ENCODE assay signal across 14 cellular contexts in genomic region chr6:47521966-47522365, GRCh38. TPM values are rescaled to one million over a fixed set of nuclear protein-coding genes. Genes with fewer than 3 reads are reported as not detected.
DNase-seq lines count a peak whose midpoint lies in the region; ATAC-seq and TF ChIP-seq lines count a peak whose summit lies in the region.
"Had no signal": no experiment of that assay in that cellular context is flagged by ENCODE, and none has a peak within 500 bp of the region (broad histone marks: within the 10 kb centered on the region; RNA-seq: fewer than 3 reads in every experiment).

No MANE protein-coding gene starts in this region.

- H2AFZ ChIP-seq in GM23338, result no peak overlapping the region

- H3K27me3 Mint-ChIP-seq in GM23338 (ENCODE audit: insufficient read depth, low read depth, poor library complexity), result peaks cover 1% of the 10 kb centered on the region
- H3K27me3 Mint-ChIP-seq in chondrocyte (ENCODE audit: low read depth), result no peaks in the 10 kb centered on the region
- H3K27me3 Mint-ChIP-seq in type B pancreatic cell, result no peaks in the 10 kb centered on the region
- no peaks in the 10 kb centered on the region for H3K27me3 Mint-ChIP-seq in effector memory CD8-positive, alpha-beta T cell
- H3K27me3 Mint-ChIP-seq in activated CD4-positive, alpha-beta T cell treated with anti-CD3 and anti-CD28 coated beads for 36 hours, result no peaks in the 10 kb centered on the region

- intact Hi-C loops in mucosa of descending colon (cut with DNase I, micrococcal nuclease), result no loop called here
- intact Hi-C loops in activated CD4-positive, alpha-beta T cell treated with anti-CD3 and anti-CD28 coated beads for 36 hours (cut with DNase I, micrococcal nuclease), result no loop called here

- H3K27ac Mint-ChIP-seq in GM23338 (0 out of 2 replicates have a peak overlapping the region, but pooled peaks have one; percentile 2), chondrocyte (ENCODE audit: unreplicated experiment) (peak overlapping the region; percentile 13), type B pancreatic cell (peak overlapping the region; percentile 11)
- peak overlapping the region in 1 of 2 donors; percentile 0 for H3K27ac Mint-ChIP-seq in effector memory CD8-positive, alpha-beta T cell
- H3K27ac Mint-ChIP-seq in activated CD4-positive, alpha-beta T cell treated with anti-CD3 and anti-CD28 coated beads for 36 hours, result no peak overlapping the region

- H3K36me3 ChIP-seq in GM23338 (ENCODE audit: insufficient read depth), result no peaks in the 10 kb centered on the region
- no peaks in the 10 kb centered on the region for H3K36me3 ChIP-seq in mucosa of descending colon (ENCODE audit: low read depth)
- H3K36me3 ChIP-seq: BE2C had no signal

- H3K4me3 ChIP-seq in GM23338 (no peak overlapping the region), mucosa of descending colon (no peak overlapping the region)
- H3K4me3 ChIP-seq: A549 had no signal

- no peaks in the 10 kb centered on the region for H3K9me2 ChIP-seq in GM23338 (ENCODE audit: insufficient read depth)

- TF ChIP-seq CTCF in GM23338 (conservative IDR thresholded peaks at IDR 0.05; ENCODE audit: low read depth in 2 of 2) (no peak), chondrocyte (IDR thresholded peaks at IDR 0.05) (no peak), mucosa of descending colon (IDR thresholded peaks at IDR 0.05) (no peak), type B pancreatic cell (conservative IDR thresholded peaks at IDR 0.05) (no peak)

- H3K4me3 Mint-ChIP-seq in GM23338 (no peak overlapping the region), chondrocyte (ENCODE audit: unreplicated experiment) (no peak overlapping the region), type B pancreatic cell (peak overlapping the region; percentile 5)
- no peak overlapping the region for H3K4me3 Mint-ChIP-seq in effector memory CD8-positive, alpha-beta T cell
- H3K4me3 Mint-ChIP-seq in activated CD4-positive, alpha-beta T cell treated with anti-CD3 and anti-CD28 coated beads for 36 hours, result no peak overlapping the region

- CTCF ChIA-PET in activated CD4-positive, alpha-beta T cell treated with anti-CD3 and anti-CD28 coated beads for 36 hours (lab: Charles Lee), result no interaction called here

- H3K4me2 ChIP-seq in GM23338, result no peak overlapping the region
- H3K4me2 ChIP-seq: A549 had no signal

- peak overlapping the region; percentile 48; the same call in 1 of the 2 replicates for H3K27ac ChIP-seq in GM23338 (ENCODE audit: low read depth)
- H3K27ac ChIP-seq: A549, C4-2B had no signal

- ATAC-seq in GM23338, result no peak
- ATAC-seq in mucosa of descending colon, result peak; percentile 19
- no peak for ATAC-seq in effector memory CD8-positive, alpha-beta T cell (replicated peaks)
- ATAC-seq in HG03045 (IDR thresholded peaks at IDR 0.05; ENCODE audit: unreplicated experiment), result no peak
- no peak for ATAC-seq in activated CD4-positive, alpha-beta T cell treated with anti-CD3 and anti-CD28 coated beads for 36 hours
- ATAC-seq: A549, HCT116, HepG2 had no signal

- H3K27me3 ChIP-seq in GM23338 (ENCODE audit: insufficient read depth), result no peaks in the 10 kb centered on the region
- H3K27me3 ChIP-seq: BE2C had no signal

- H3F3A ChIP-seq in GM23338 (replicated peaks; ENCODE audit: low read depth), result no peaks in the 10 kb centered on the region

- peaks cover 45% of the 10 kb centered on the region; the same call in 2 of the 3 replicates for H3K4me1 Mint-ChIP-seq in GM23338
- peaks cover 22% of the 10 kb centered on the region for H3K4me1 Mint-ChIP-seq in chondrocyte (ENCODE audit: low read depth)
- H3K4me1 Mint-ChIP-seq in type B pancreatic cell (ENCODE audit: unreplicated experiment), result peaks cover 5% of the 10 kb centered on the region
- H3K4me1 Mint-ChIP-seq in effector memory CD8-positive, alpha-beta T cell (ENCODE audit: low read depth in 2 of 2), result peaks cover 32 to 53% of the 10 kb centered on the region in 2 donors
- H3K4me1 Mint-ChIP-seq in activated CD4-positive, alpha-beta T cell treated with anti-CD3 and anti-CD28 coated beads for 36 hours, result peaks cover 38% of the 10 kb centered on the region

- peaks cover 17% of the 10 kb centered on the region for H3K4me1 ChIP-seq in GM23338 (ENCODE audit: insufficient read depth)
- H3K4me1 ChIP-seq in mucosa of descending colon (ENCODE audit: low read depth), result peaks cover 28% of the 10 kb centered on the region
- H3K4me1 ChIP-seq: BE2C had no signal

- POLR2A ChIA-PET in activated CD4-positive, alpha-beta T cell treated with anti-CD3 and anti-CD28 coated beads for 36 hours (lab: Charles Lee), result no interaction called here

- DNase-seq in GM23338 (ENCODE audit: low spot score) (no peak), chondrocyte (ENCODE audit: low spot score) (no peak), mucosa of descending colon (no peak), type B pancreatic cell (ENCODE audit: extremely low spot score, unreplicated experiment) (no peak)
- DNase-seq in effector memory CD8-positive, alpha-beta T cell, result no peak
- DNase-seq in activated CD4-positive, alpha-beta T cell treated with anti-CD3 and anti-CD28 coated beads for 36 hours, result no peak
- DNase-seq: BE2C; CD8-positive, alpha-beta memory T cell; DMS 273 treated with DMSO at 0.1 percent for 48 hours had no signal

- peaks cover 100% of the 10 kb centered on the region for H3K79me2 ChIP-seq in GM23338 (replicated peaks; ENCODE audit: insufficient read depth)

- peaks cover 10% of the 10 kb centered on the region for H3K36me3 Mint-ChIP-seq in GM23338 (ENCODE audit: low read depth)
- no peaks in the 10 kb centered on the region for H3K36me3 Mint-ChIP-seq in chondrocyte (ENCODE audit: low read depth)
- H3K36me3 Mint-ChIP-seq in type B pancreatic cell, result peaks cover 11% of the 10 kb centered on the region
- H3K36me3 Mint-ChIP-seq in effector memory CD8-positive, alpha-beta T cell (ENCODE audit: insufficient read depth), result peaks cover 3% of the 10 kb centered on the region
- peaks cover 5% of the 10 kb centered on the region for H3K36me3 Mint-ChIP-seq in activated CD4-positive, alpha-beta T cell treated with anti-CD3 and anti-CD28 coated beads for 36 hours (ENCODE audit: low read depth)

- peaks cover 47% of the 10 kb centered on the region for H4K20me1 ChIP-seq in GM23338 (replicated peaks; ENCODE audit: insufficient read depth)

- H3K9me3 ChIP-seq in mucosa of descending colon, result no peaks in the 10 kb centered on the region
- H3K9me3 ChIP-seq: A549, BE2C had no signal

- H3K9me3 Mint-ChIP-seq in GM23338 (no peaks in the 10 kb centered on the region), chondrocyte (ENCODE audit: low read depth) (no peaks in the 10 kb centered on the region), type B pancreatic cell (peaks cover under 1% of the 10 kb centered on the region)
- H3K9me3 Mint-ChIP-seq in effector memory CD8-positive, alpha-beta T cell, result no peaks in the 10 kb centered on the region
- no peaks in the 10 kb centered on the region for H3K9me3 Mint-ChIP-seq in activated CD4-positive, alpha-beta T cell treated with anti-CD3 and anti-CD28 coated beads for 36 hours (ENCODE audit: low read depth)
- H3K9me3 Mint-ChIP-seq: CD8-positive, alpha-beta memory T cell had no signal

TF ChIP-seq in GM23338, 12 proteins besides CTCF, POLR2A, EP300 and RAD21 (continues in another document):
- TF ChIP-seq REST (IDR thresholded peaks at IDR 0.05; ENCODE audit: unreplicated experiment) (no peak), ZNF114 (CRISPR knock-in tag; IDR thresholded peaks at IDR 0.05) (no peak)

RNA-seq across cellular contexts. Expression of gene CD2AP, which starts 44.4 kb away (rescaled TPM):
- total RNA-seq in GM23338 (2014; rRNA removed; shearing (Covaris generic)), result 81.7 and 93.2 TPM in 2 replicates
- polyA plus RNA-seq in GM23338 (2016; fragmentation: Nextera tagmentation; extraction: Ambion mirVana), result 29.9 and 38.0 TPM in 2 replicates
- total RNA-seq in chondrocyte, result 16.1 to 17.8 TPM (median 16.2 TPM) in 3 replicates
- total RNA-seq in mucosa of descending colon, result 100 to 1,000 TPM in 2 of 3 donors, 10 to 100 TPM in 1; 61.7 to 173 (median 104) TPM
- total RNA-seq in type B pancreatic cell (ENCODE audit: low replicate concordance), result 29.5 and 49.1 TPM in 2 replicates
- total RNA-seq in activated CD4-positive, alpha-beta T cell treated with anti-CD3 and anti-CD28 coated beads for 36 hours, result 10 to 100 TPM; 28.4 to 29.3 TPM
